ENCODE assay signal across 13 cellular contexts in the genomic region with DNA sequence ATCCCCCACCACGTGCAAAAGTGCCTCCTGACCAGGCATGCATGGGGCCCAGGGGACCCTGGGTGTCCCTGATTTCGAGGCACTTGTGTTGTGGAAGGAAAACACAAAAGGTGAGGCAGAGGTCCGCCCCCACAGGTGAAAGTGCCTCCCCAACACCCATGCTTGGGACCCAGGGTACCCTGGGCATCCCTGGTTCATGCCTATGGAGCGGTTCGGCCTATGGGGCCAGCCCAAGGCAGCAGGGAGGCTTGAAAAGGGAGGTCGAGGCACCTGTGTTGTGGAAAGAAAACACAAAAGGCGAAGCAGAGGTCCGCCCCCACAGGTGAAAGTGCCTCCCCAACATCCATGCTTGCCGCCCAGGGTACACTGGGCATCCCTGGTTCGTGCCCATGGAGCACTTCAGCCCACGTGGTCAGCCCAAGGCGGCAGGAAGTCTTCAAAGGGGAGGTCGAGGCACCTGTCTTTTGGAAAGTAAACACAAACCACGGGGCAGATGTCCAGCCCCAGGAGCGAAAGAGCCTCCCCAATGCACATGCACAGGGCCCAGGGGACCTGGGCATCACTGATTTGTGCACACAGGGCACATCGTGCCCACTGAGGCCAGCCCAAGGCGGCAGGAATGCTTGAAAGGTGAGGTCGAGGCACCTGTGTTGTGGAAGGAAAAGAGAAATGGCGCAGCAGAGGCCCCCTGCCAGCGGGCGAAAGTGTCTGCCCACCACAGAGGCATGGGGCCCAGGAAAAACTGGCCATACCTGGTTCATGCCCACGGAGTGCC.
DNase-seq lines count a peak whose midpoint lies in the region; ATAC-seq and TF ChIP-seq lines count a peak whose summit lies in the region.
"Had no signal": no experiment of that assay in that cellular context is flagged by ENCODE, and none has a peak within 500 bp of the region (broad histone marks: within the 10 kb centered on the region; RNA-seq: fewer than 3 reads in every experiment).

No MANE protein-coding gene starts in this region.

- H3K27me3 ChIP-seq in colonic mucosa (no peaks in the 10 kb centered on the region), upper lobe of right lung (no peaks in the 10 kb centered on the region)

- no peaks in the 10 kb centered on the region for H3K27me3 Mint-ChIP-seq in mesothelial cell of epicardium (ENCODE audit: low read depth)

- no peak overlapping the region for H3K9ac ChIP-seq in colonic mucosa (ENCODE audit: low read depth in 2 of 2, low read length in 2 of 2)

- no peak overlapping the region for H3K4me3 Mint-ChIP-seq in mesothelial cell of epicardium
- H3K4me3 Mint-ChIP-seq: immature natural killer cell; naive thymus-derived CD4-positive, alpha-beta T cell had no signal

- intact Hi-C loops in colonic mucosa (cut with DNase I) (no loop called here), upper lobe of right lung (cut with DNase I) (no loop called here)

- peak; percentile 0 to 35 for DNase-seq in activated naive CD4-positive, alpha-beta T cell treated with anti-CD3 and anti-CD28 coated beads, Interleukin-2, amount 50 U/mL, for 72 hours (ENCODE audit: low spot score in 2 of 2)
- DNase-seq in activated naive CD4-positive, alpha-beta T cell (lab: John Stamatoyannopoulos, UW) = no peak
- peak; percentile 11 for DNase-seq in colonic mucosa
- DNase-seq in mesothelial cell of epicardium (ENCODE audit: low spot score in 2 of 2, unreplicated experiment in 2 of 2) = peak; percentile 7 to 20
- DNase-seq in upper lobe of right lung = peak; percentile 55
- DNase-seq in kidney tubule cell (ENCODE audit: low spot score) = no peak
- DNase-seq in MV-4-11 (lab: John Stamatoyannopoulos, UW) = no peak
- DNase-seq: immature natural killer cell, NCI-H1105, NCI-H510A had no signal

- H3K9me3 Mint-ChIP-seq in activated naive CD4-positive, alpha-beta T cell treated with anti-CD3 and anti-CD28 coated beads, Interleukin-2, amount 50 U/mL, for 72 hours = peaks cover 12 to 48% of the 10 kb centered on the region in 2 donors
- peaks cover 11% of the 10 kb centered on the region for H3K9me3 Mint-ChIP-seq in mesothelial cell of epicardium

- no peaks in the 10 kb centered on the region for H3K4me1 ChIP-seq in colonic mucosa
- no peaks in the 10 kb centered on the region for H3K4me1 ChIP-seq in upper lobe of right lung

- H3K4me1 Mint-ChIP-seq in mesothelial cell of epicardium = no peaks in the 10 kb centered on the region
- H3K4me1 Mint-ChIP-seq: immature natural killer cell; naive thymus-derived CD4-positive, alpha-beta T cell had no signal

- H3K36me3 ChIP-seq in colonic mucosa (no peaks in the 10 kb centered on the region), upper lobe of right lung (no peaks in the 10 kb centered on the region)

- no peak for ATAC-seq in activated naive CD4-positive, alpha-beta T cell treated with anti-CD3 and anti-CD28 coated beads, Interleukin-2, amount 50 U/mL, for 72 hours
- ATAC-seq in upper lobe of right lung = no peak
- no peak for ATAC-seq in HG03342 (IDR thresholded peaks at IDR 0.05; ENCODE audit: unreplicated experiment)
- ATAC-seq: naive thymus-derived CD4-positive, alpha-beta T cell had no signal

- H3K27ac Mint-ChIP-seq in activated naive CD4-positive, alpha-beta T cell treated with anti-CD3 and anti-CD28 coated beads, Interleukin-2, amount 50 U/mL, for 72 hours = no peak overlapping the region
- H3K27ac Mint-ChIP-seq in mesothelial cell of epicardium = no peak overlapping the region
- H3K27ac Mint-ChIP-seq: immature natural killer cell had no signal

- TF ChIP-seq CTCF in colonic mucosa (IDR thresholded peaks at IDR 0.05) (no peak), mesothelial cell of epicardium (IDR thresholded peaks at IDR 0.05; ENCODE audit: unreplicated experiment) (no peak), upper lobe of right lung (IDR thresholded peaks at IDR 0.05) (no peak)

- H3K9me3 ChIP-seq in colonic mucosa (no peaks in the 10 kb centered on the region), upper lobe of right lung (no peaks in the 10 kb centered on the region)

- H3K4me3 ChIP-seq in colonic mucosa (no peak overlapping the region), upper lobe of right lung (no peak overlapping the region)

- H3K27ac ChIP-seq in colonic mucosa = no peak overlapping the region
- no peak overlapping the region for H3K27ac ChIP-seq in upper lobe of right lung
- H3K27ac ChIP-seq: RWPE1 had no signal

- H3K36me3 Mint-ChIP-seq in activated naive CD4-positive, alpha-beta T cell treated with anti-CD3 and anti-CD28 coated beads, Interleukin-2, amount 50 U/mL, for 72 hours = peaks cover 38 to 69% of the 10 kb centered on the region in 2 donors
- no peaks in the 10 kb centered on the region for H3K36me3 Mint-ChIP-seq in mesothelial cell of epicardium
- H3K36me3 Mint-ChIP-seq: immature natural killer cell had no signal

Comparison
In these comparisons a context has a peak if more than half of its experiments do, and no peak if none do; other contexts are left out.
1. DNase-seq: peak in activated naive CD4-positive, alpha-beta T cell treated with anti-CD3 and anti-CD28 coated beads, Interleukin-2, amount 50 U/mL, for 72 hours (2 of 2), colonic mucosa (single experiment), mesothelial cell of epicardium (2 of 2) and upper lobe of right lung (single experiment); none in activated naive CD4-positive, alpha-beta T cell (0 of 4), kidney tubule cell (single experiment) and MV-4-11 (single experiment).